8 cellular contexts compared by ENCODE assay signal in the genomic region with DNA sequence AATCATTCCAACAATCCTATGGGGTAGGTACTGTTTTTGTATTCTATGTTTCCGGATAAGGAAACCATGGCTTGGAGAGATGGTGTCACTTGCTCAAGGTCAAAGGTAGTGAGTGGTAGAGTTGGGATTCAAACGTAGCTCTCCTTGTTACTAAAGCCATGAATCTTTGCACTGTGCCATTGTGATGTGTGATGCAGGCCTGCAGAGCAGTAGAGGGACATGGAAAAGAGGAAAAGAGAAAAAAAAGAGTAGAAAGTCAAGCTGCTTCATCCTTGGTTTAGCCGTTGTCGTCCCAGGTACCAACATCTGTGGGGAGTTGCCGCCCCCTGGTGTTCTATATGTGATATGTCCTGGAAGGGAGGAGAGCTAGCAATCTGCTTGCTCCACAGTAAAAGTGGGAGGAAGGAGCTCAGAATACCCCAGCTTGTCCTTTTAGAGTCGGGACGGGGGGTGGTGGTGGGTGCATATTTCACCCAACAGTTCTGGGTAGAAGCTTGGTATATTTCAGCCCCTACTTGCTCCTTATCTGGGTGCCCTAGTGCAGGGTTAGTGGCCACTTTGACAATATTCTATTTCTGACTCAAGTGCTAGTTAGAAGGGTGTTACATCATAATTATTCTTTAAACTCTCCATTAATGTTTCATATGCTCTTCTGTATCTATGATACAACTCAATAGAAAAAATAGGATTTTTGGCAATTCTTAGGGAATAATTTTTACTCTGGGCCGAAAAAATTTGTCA.
DNase-seq lines count a peak whose midpoint lies in the region; ATAC-seq and TF ChIP-seq lines count a peak whose summit lies in the region.

No MANE protein-coding gene starts in this region.

- H3K4me1 ChIP-seq in trophoblast cell (ENCODE audit: control insufficient read depth in 1 of 2, insufficient read depth in 2 of 2, low read length in 2 of 2), result peaks cover 11 to 21% of the 10 kb centered on the region in 2 experiments

- H4K91ac ChIP-seq in trophoblast cell (ENCODE audit: low read depth, low read length), result no peak overlapping the region

- no peak overlapping the region for H2AFZ ChIP-seq in trophoblast cell (ENCODE audit: insufficient read depth, low read length, poor library complexity)

- H2BK12ac ChIP-seq in trophoblast cell (ENCODE audit: low read length), result peak overlapping the region; percentile 76

- no peak overlapping the region for H3K4ac ChIP-seq in trophoblast cell (ENCODE audit: low read depth, low read length)

- H3K4me3 Mint-ChIP-seq in activated naive CD4-positive, alpha-beta T cell treated with anti-CD3 and anti-CD28 coated beads, Interleukin-2, amount 10 ng/mL, durations not matched to agents 7 days and 5 days, result no peak overlapping the region
- H3K4me3 Mint-ChIP-seq in glutamatergic neuron (ENCODE audit: unreplicated experiment) (no peak overlapping the region), type B pancreatic cell (peak overlapping the region; percentile 63)

- WGBS in trophoblast cell (ENCODE audit: extremely low coverage, insufficient coverage, insufficient read length), result no CpG with 5 or more reads among the region's 8 CpGs

- no peak overlapping the region for H3K27ac Mint-ChIP-seq in activated naive CD4-positive, alpha-beta T cell treated with anti-CD3 and anti-CD28 coated beads, Interleukin-2, amount 10 ng/mL, durations not matched to agents 7 days and 5 days
- H3K27ac Mint-ChIP-seq in glutamatergic neuron (ENCODE audit: unreplicated experiment) (no peak overlapping the region), type B pancreatic cell (peak overlapping the region; percentile 79)

- H3K27me3 ChIP-seq in trophoblast cell (ENCODE audit: insufficient read depth, low read length), result no peaks in the 10 kb centered on the region

- CTCF ChIA-PET in activated naive CD4-positive, alpha-beta T cell treated with anti-CD3 and anti-CD28 coated beads, Interleukin-2, amount 10 ng/mL, durations not matched to agents 7 days and 5 days (lab: Charles Lee), result interaction anchor here (0.6 to 8.2 kb wide), 50 partner anchors 9 to 633 kb away, joined by 3 to 265 read pairs (median 4); a partner anchor contains a TSS

- H3K18ac ChIP-seq in trophoblast cell (ENCODE audit: low read length), result no peak overlapping the region

- H3K4me1 Mint-ChIP-seq in activated naive CD4-positive, alpha-beta T cell treated with anti-CD3 and anti-CD28 coated beads, Interleukin-2, amount 10 ng/mL, durations not matched to agents 7 days and 5 days, result peaks cover 9% of the 10 kb centered on the region
- H3K4me1 Mint-ChIP-seq in glutamatergic neuron (ENCODE audit: low read depth, unreplicated experiment) (no peaks in the 10 kb centered on the region), type B pancreatic cell (ENCODE audit: unreplicated experiment) (peaks cover 30% of the 10 kb centered on the region)

- no peak overlapping the region for H3K4me3 ChIP-seq in NB4 (ENCODE audit: low read depth, low read length)
- no peak overlapping the region for H3K4me3 ChIP-seq in trophoblast cell (ENCODE audit: low read depth, low read length)

- DNase-seq in GF-D8 (lab: John Stamatoyannopoulos, UW) (peak; percentile 33), NB4 (ENCODE audit: low read depth) (peak; percentile 77), SKM-1 (lab: John Stamatoyannopoulos, UW; ENCODE audit: unreplicated experiment) (peak; percentile 46), glutamatergic neuron (peak; percentile 71), trophoblast cell (peak; percentile 71 to 85), type B pancreatic cell (ENCODE audit: extremely low spot score, unreplicated experiment) (no peak)
- DNase-seq in activated naive CD4-positive, alpha-beta T cell treated with anti-CD3 and anti-CD28 coated beads, Interleukin-2, amount 10 ng/mL, durations not matched to agents 7 days and 5 days, result peak; percentile 81

- H3K79me1 ChIP-seq in trophoblast cell (ENCODE audit: low read length), result peaks cover 27% of the 10 kb centered on the region

- no peaks in the 10 kb centered on the region for H3K9me3 Mint-ChIP-seq in activated naive CD4-positive, alpha-beta T cell treated with anti-CD3 and anti-CD28 coated beads, Interleukin-2, amount 10 ng/mL, durations not matched to agents 7 days and 5 days
- no peaks in the 10 kb centered on the region for H3K9me3 Mint-ChIP-seq in glutamatergic neuron (ENCODE audit: unreplicated experiment)
- H3K9me3 Mint-ChIP-seq in type B pancreatic cell, result no peaks in the 10 kb centered on the region

- H2AK5ac ChIP-seq in trophoblast cell (ENCODE audit: low read length), result no peak overlapping the region

- no peaks in the 10 kb centered on the region for H3K9me3 ChIP-seq in trophoblast cell (ENCODE audit: insufficient read depth, low read depth, low read length)

- no peak for ATAC-seq in HG02885 (IDR thresholded peaks at IDR 0.05; ENCODE audit: poor library complexity, unreplicated experiment)

- no peak overlapping the region for H4K8ac ChIP-seq in trophoblast cell (ENCODE audit: low read depth, low read length)

- H3K14ac ChIP-seq in trophoblast cell (ENCODE audit: low read length), result no peak overlapping the region

- no peaks in the 10 kb centered on the region for H3K36me3 Mint-ChIP-seq in activated naive CD4-positive, alpha-beta T cell treated with anti-CD3 and anti-CD28 coated beads, Interleukin-2, amount 10 ng/mL, durations not matched to agents 7 days and 5 days
- H3K36me3 Mint-ChIP-seq in glutamatergic neuron (ENCODE audit: unreplicated experiment) (no peaks in the 10 kb centered on the region), type B pancreatic cell (no peaks in the 10 kb centered on the region)

- TF ChIP-seq POLR2A in NB4 (IDR thresholded peaks at IDR 0.05; ENCODE audit: extremely low read depth, insufficient read length), result no peak

- H2BK120ac ChIP-seq in trophoblast cell (ENCODE audit: insufficient read depth, low read length, poor library complexity), result no peak overlapping the region

- no peak overlapping the region for H3K4me2 ChIP-seq in trophoblast cell (ENCODE audit: low read length)

- H2BK5ac ChIP-seq in trophoblast cell (ENCODE audit: low read depth, low read length, poor library complexity), result no peak overlapping the region

- TF ChIP-seq CTCF in NB4 (IDR thresholded peaks at IDR 0.05; ENCODE audit: low read depth, low read length), result peak; percentile 62
- peak; percentile 87 for TF ChIP-seq CTCF in glutamatergic neuron (IDR thresholded peaks at IDR 0.05; ENCODE audit: partially characterized antibody, unreplicated experiment)
- peak; percentile 93 for TF ChIP-seq CTCF in type B pancreatic cell (conservative IDR thresholded peaks at IDR 0.05)

- no peaks in the 10 kb centered on the region for H3K36me3 ChIP-seq in trophoblast cell (ENCODE audit: control insufficient read depth in 1 of 2, insufficient read depth in 2 of 2, low read length in 2 of 2)

- no peak overlapping the region for H3K27ac ChIP-seq in trophoblast cell (ENCODE audit: low read depth, low read length)

- H4K12ac ChIP-seq in trophoblast cell (ENCODE audit: low read depth, low read length), result no peak overlapping the region

- peaks cover 2% of the 10 kb centered on the region for H3K79me2 ChIP-seq in trophoblast cell (ENCODE audit: control insufficient read depth, insufficient read depth, low read length, poor library complexity)

- H3K9ac ChIP-seq in trophoblast cell (ENCODE audit: low read length), result no peak overlapping the region

- peaks cover 4% of the 10 kb centered on the region for H3K27me3 Mint-ChIP-seq in activated naive CD4-positive, alpha-beta T cell treated with anti-CD3 and anti-CD28 coated beads, Interleukin-2, amount 10 ng/mL, durations not matched to agents 7 days and 5 days
- H3K27me3 Mint-ChIP-seq in glutamatergic neuron (ENCODE audit: unreplicated experiment), result peaks cover 3% of the 10 kb centered on the region
- no peaks in the 10 kb centered on the region for H3K27me3 Mint-ChIP-seq in type B pancreatic cell

- no peak overlapping the region for H3K23ac ChIP-seq in trophoblast cell (ENCODE audit: low read length)
